ENCODE assay signal across 1 cellular context in the genomic region with DNA sequence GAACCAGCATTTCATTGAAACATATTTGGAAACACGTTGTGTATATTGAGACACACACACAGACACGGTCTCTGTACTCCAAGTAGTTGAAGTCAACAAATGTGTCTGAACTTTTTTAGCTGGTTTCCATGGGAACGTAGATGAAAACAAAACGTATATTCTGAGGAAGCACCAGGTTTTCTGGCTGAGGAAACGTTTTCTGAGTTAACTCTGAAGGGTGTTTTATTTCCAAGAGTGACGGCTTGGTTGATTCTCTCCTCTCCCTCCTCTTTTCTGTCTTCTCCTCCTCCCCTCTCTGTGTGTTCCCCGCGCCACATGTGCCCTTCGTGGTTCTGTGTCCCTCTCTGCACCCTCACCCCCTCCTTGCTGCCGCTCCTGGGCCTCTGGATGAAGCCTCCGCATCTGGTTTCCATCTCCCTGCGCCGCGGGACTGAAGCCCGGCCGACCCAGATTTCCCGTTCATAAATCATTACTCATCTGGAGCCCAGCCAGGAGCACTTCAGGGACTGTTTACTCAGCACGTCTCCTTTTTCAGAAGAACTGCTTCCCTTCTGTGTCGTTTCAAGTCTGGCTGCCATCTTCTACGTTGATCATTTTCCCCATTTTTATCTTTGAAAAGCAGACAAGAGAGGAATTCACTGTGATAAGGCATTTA.
TF ChIP-seq lines count a peak whose summit lies in the region.

No MANE protein-coding gene starts in this region.

TF ChIP-seq in SK-N-SH treated with all-trans-retinoic acid at 6 μM for 48 hours, 23 proteins besides CTCF, POLR2A, EP300 and RAD21 (continued from another document):
- TF ChIP-seq, protein P1, sequence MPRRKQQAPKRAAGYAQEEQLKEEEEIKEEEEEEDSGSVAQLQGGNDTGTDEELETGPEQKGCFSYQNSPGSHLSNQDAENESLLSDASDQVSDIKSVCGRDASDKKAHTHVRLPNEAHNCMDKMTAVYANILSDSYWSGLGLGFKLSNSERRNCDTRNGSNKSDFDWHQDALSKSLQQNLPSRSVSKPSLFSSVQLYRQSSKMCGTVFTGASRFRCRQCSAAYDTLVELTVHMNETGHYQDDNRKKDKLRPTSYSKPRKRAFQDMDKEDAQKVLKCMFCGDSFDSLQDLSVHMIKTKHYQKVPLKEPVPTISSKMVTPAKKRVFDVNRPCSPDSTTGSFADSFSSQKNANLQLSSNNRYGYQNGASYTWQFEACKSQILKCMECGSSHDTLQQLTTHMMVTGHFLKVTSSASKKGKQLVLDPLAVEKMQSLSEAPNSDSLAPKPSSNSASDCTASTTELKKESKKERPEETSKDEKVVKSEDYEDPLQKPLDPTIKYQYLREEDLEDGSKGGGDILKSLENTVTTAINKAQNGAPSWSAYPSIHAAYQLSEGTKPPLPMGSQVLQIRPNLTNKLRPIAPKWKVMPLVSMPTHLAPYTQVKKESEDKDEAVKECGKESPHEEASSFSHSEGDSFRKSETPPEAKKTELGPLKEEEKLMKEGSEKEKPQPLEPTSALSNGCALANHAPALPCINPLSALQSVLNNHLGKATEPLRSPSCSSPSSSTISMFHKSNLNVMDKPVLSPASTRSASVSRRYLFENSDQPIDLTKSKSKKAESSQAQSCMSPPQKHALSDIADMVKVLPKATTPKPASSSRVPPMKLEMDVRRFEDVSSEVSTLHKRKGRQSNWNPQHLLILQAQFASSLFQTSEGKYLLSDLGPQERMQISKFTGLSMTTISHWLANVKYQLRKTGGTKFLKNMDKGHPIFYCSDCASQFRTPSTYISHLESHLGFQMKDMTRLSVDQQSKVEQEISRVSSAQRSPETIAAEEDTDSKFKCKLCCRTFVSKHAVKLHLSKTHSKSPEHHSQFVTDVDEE (CRISPR knock-in tag; IDR thresholded peaks at IDR 0.05) = peak; percentile 98
- TF ChIP-seq, protein P2, sequence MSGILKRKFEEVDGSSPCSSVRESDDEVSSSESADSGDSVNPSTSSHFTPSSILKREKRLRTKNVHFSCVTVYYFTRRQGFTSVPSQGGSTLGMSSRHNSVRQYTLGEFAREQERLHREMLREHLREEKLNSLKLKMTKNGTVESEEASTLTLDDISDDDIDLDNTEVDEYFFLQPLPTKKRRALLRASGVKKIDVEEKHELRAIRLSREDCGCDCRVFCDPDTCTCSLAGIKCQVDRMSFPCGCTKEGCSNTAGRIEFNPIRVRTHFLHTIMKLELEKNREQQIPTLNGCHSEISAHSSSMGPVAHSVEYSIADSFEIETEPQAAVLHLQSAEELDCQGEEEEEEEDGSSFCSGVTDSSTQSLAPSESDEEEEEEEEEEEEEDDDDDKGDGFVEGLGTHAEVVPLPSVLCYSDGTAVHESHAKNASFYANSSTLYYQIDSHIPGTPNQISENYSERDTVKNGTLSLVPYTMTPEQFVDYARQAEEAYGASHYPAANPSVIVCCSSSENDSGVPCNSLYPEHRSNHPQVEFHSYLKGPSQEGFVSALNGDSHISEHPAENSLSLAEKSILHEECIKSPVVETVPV (CRISPR knock-in tag; IDR thresholded peaks at IDR 0.05) = peak; percentile 82; the same call in 1 of the 2 replicates
- TF ChIP-seq GLIS3 (CRISPR knock-in tag; IDR thresholded peaks at IDR 0.05) = peak; percentile 61; the same call in 1 of the 2 replicates
- TF ChIP-seq RARB (CRISPR knock-in tag; IDR thresholded peaks at IDR 0.05) = no peak
- no peak for TF ChIP-seq ZNF70 (CRISPR knock-in tag; IDR thresholded peaks at IDR 0.05)
- peak; percentile 98 for TF ChIP-seq TCF4 (CRISPR knock-in tag; IDR thresholded peaks at IDR 0.05; ENCODE audit: borderline replicate concordance)
- TF ChIP-seq, protein P3, sequence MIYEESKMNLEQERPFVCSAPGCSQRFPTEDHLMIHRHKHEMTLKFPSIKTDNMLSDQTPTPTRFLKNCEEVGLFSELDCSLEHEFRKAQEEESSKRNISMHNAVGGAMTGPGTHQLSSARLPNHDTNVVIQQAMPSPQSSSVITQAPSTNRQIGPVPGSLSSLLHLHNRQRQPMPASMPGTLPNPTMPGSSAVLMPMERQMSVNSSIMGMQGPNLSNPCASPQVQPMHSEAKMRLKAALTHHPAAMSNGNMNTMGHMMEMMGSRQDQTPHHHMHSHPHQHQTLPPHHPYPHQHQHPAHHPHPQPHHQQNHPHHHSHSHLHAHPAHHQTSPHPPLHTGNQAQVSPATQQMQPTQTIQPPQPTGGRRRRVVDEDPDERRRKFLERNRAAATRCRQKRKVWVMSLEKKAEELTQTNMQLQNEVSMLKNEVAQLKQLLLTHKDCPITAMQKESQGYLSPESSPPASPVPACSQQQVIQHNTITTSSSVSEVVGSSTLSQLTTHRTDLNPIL (CRISPR knock-in tag; IDR thresholded peaks at IDR 0.05; ENCODE audit: low read depth) = 0 out of 2 replicates have a peak, but pooled peaks have one; percentile 23
